In the genomic region with DNA sequence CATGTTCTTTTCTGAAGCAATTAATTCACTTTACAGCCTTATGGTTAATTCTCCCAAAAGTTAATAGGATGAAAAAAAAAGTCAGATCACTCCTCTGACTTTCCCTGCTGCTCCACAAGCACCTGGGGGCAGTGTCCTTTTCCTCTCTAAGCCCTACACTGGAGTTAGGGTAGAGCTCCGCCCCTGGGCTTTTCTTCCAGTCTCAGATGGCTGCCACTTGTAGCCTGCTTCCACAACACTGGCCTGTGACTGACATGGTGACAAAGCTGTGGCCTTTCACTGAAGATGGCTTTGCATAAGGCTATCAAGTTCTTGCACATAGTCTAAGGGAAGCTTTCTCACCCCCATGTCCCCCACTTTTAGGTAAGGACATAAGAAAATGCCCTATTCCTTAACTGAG, we compare ENCODE assay signal across 9 cellular contexts. TPM values are rescaled to one million over a fixed set of nuclear protein-coding genes. Genes with fewer than 3 reads are reported as not detected.
DNase-seq lines count a peak whose midpoint lies in the region; ATAC-seq and TF ChIP-seq lines count a peak whose summit lies in the region.
"Had no signal": no experiment of that assay in that cellular context is flagged by ENCODE, and none has a peak within 500 bp of the region (broad histone marks: within the 10 kb centered on the region; RNA-seq: fewer than 3 reads in every experiment).

No MANE protein-coding gene starts in this region.

- H3K4me1 Mint-ChIP-seq in Calu3 (ENCODE audit: low read depth, unreplicated experiment) (peaks cover 16% of the 10 kb centered on the region), HFFc6 (ENCODE audit: low read depth) (peaks cover 34% of the 10 kb centered on the region)
- peaks cover 6 to 34% (median 28%) of the 10 kb centered on the region in 7 donors for H3K4me1 Mint-ChIP-seq in naive thymus-derived CD4-positive, alpha-beta T cell

- H3K27ac ChIP-seq in naive thymus-derived CD4-positive, alpha-beta T cell (ENCODE audit: low read depth, low read length) = no peak overlapping the region

- CTCF ChIA-PET in Calu3 (lab: Charles Lee) = interaction anchor here (1.1 kb wide), 1 partner anchor 9 kb away, joined by 9 read pairs; the partner anchor contains the start of gene RBM6
- CTCF ChIA-PET in naive thymus-derived CD4-positive, alpha-beta T cell (lab: Charles Lee) = interaction anchor here (0.6 kb wide), 2 partner anchors 35 to 798 kb away, joined by 3 to 5 read pairs; no protein-coding TSS in a partner anchor

- intact Hi-C loops in Calu3 (cut with micrococcal nuclease; ENCODE audit: unreplicated experiment) = no loop called here
- intact Hi-C loops in naive thymus-derived CD4-positive, alpha-beta T cell (cut with micrococcal nuclease) = loop anchor here in 1 of 2 donors (10.0 kb wide), 1 partner anchor 424 kb away; the partner anchor contains the start of genes CYB561D2, NPRL2 and TMEM115

- in situ Hi-C loops in SK-MEL-5 (cut with HindIII; ENCODE audit: low pct_unique_long_range_greater_than_20kb, low sequenced_read_pairs) = no loop called here

- DNase-seq in Calu3 (peak; percentile 40), HFFc6 (no peak), SK-MEL-5 (ENCODE audit: low read depth, low spot score) (peak; percentile 38), NCI-H1694 (lab: John Stamatoyannopoulos, UW) (no peak)
- DNase-seq in naive thymus-derived CD4-positive, alpha-beta T cell = no peak
- DNase-seq: caudate nucleus had no signal

- H3K36me3 ChIP-seq in naive thymus-derived CD4-positive, alpha-beta T cell (ENCODE audit: control insufficient read depth in 2 of 3, insufficient read depth in 3 of 3, low read length in 3 of 3) = peaks cover 0 to 6% (median 0%) of the 10 kb centered on the region in 3 experiments

- H3K36me3 Mint-ChIP-seq in Calu3 (ENCODE audit: insufficient read depth, unreplicated experiment) (peaks cover 9% of the 10 kb centered on the region), HFFc6 (ENCODE audit: low read depth) (peaks cover 3% of the 10 kb centered on the region; the same call in 1 of the 2 replicates)
- H3K36me3 Mint-ChIP-seq in naive thymus-derived CD4-positive, alpha-beta T cell = peaks cover 0 to 2% (median 0%) of the 10 kb centered on the region in 5 donors
- H3K36me3 Mint-ChIP-seq: memory B cell had no signal

- no peak for ATAC-seq in naive thymus-derived CD4-positive, alpha-beta T cell
- ATAC-seq in HG02571 (IDR thresholded peaks at IDR 0.05; ENCODE audit: unreplicated experiment) = no peak
- no peak for ATAC-seq in HG03521 (IDR thresholded peaks at IDR 0.05; ENCODE audit: unreplicated experiment)

- no TSS peak for BruUV-seq in Calu3 (replicated peaks; lab: Mats Ljungman, UMichigan)

- no peaks in the 10 kb centered on the region for H3K9me3 ChIP-seq in naive thymus-derived CD4-positive, alpha-beta T cell (ENCODE audit: control insufficient read depth in 2 of 3, low read length in 3 of 3)

- TF ChIP-seq CTCF in Calu3 (IDR thresholded peaks at IDR 0.05; ENCODE audit: unreplicated experiment) (no peak), HFFc6 (IDR thresholded peaks at IDR 0.05) (peak; percentile 6; the same call in 1 of the 2 replicates)

- no peaks in the 10 kb centered on the region for H3K27me3 Mint-ChIP-seq in Calu3 (ENCODE audit: unreplicated experiment)
- H3K27me3 Mint-ChIP-seq in HFFc6 (ENCODE audit: insufficient read depth) = no peaks in the 10 kb centered on the region; the same call in 1 of the 2 replicates
- no peaks in the 10 kb centered on the region for H3K27me3 Mint-ChIP-seq in naive thymus-derived CD4-positive, alpha-beta T cell
- H3K27me3 Mint-ChIP-seq: memory B cell had no signal

- H3K4me3 Mint-ChIP-seq in Calu3 (ENCODE audit: low read depth, unreplicated experiment) (no peak overlapping the region), HFFc6 (no peak overlapping the region; the same call in 1 of the 2 replicates)
- peak overlapping the region in 8 of 10 donors; percentile 0 to 67 (median 54) for H3K4me3 Mint-ChIP-seq in naive thymus-derived CD4-positive, alpha-beta T cell
- H3K4me3 Mint-ChIP-seq: memory B cell had no signal

- POLR2A ChIA-PET in naive thymus-derived CD4-positive, alpha-beta T cell (lab: Charles Lee) = interaction anchor here (0.5 to 1.9 kb wide), 6 partner anchors 9 to 1855 kb away, joined by 3 to 9 read pairs (median 4); partner anchors contain the start of genes DCAF1, INKA1 and RBM6

- peaks cover 6 to 13% of the 10 kb centered on the region in 2 donors for H3K4me1 ChIP-seq in naive thymus-derived CD4-positive, alpha-beta T cell (ENCODE audit: control insufficient read depth in 2 of 2, insufficient read depth in 2 of 2, low read length in 2 of 2)

- H3K4me3 ChIP-seq in naive thymus-derived CD4-positive, alpha-beta T cell (ENCODE audit: low read length) = no peak overlapping the region

- no peak overlapping the region for H3K27ac Mint-ChIP-seq in Calu3 (ENCODE audit: unreplicated experiment)
- H3K27ac Mint-ChIP-seq in HFFc6 = no peak overlapping the region; the same call in none of the 2 replicates
- peak overlapping the region in 8 of 9 donors; percentile 34 to 87 (median 72) for H3K27ac Mint-ChIP-seq in naive thymus-derived CD4-positive, alpha-beta T cell
- H3K27ac Mint-ChIP-seq: memory B cell had no signal

- H3K9me3 Mint-ChIP-seq in Calu3 (ENCODE audit: low read depth, unreplicated experiment) (no peaks in the 10 kb centered on the region), HFFc6 (no peaks in the 10 kb centered on the region)
- no peaks in the 10 kb centered on the region for H3K9me3 Mint-ChIP-seq in naive thymus-derived CD4-positive, alpha-beta T cell
- H3K9me3 Mint-ChIP-seq: memory B cell had no signal

- H3K27me3 ChIP-seq in naive thymus-derived CD4-positive, alpha-beta T cell (ENCODE audit: control insufficient read depth in 2 of 2, insufficient read depth in 2 of 2, low read length in 2 of 2) = no peaks in the 10 kb centered on the region

RNA-seq across cellular contexts. Expression of gene MON1A, which starts 1.3 kb away (rescaled TPM):
- 8.4 and 10.6 TPM in 2 replicates for total RNA-seq in Calu3 (2022)
- 10 to 100 TPM; 13.6 to 20.3 (median 15.7) TPM for total RNA-seq in HFFc6 (2021; fragmentation: NEBNext Ultra II Directional; extraction: Animal tissue kit (Norgen Biotek cat#: 25700))
- 8.0 and 9.4 TPM in 2 replicates for total RNA-seq in SK-MEL-5 (2014; rRNA removed; shearing (Covaris generic))
- polyA plus RNA-seq in SK-MEL-5 (2015; cell fraction: cytosol; rRNA removed) = 18.0 and 18.9 TPM in 2 replicates
- 12.1 and 16.6 TPM in 2 replicates for polyA plus RNA-seq in SK-MEL-5 (2015; cell fraction: nucleus; rRNA removed)
- 10 to 100 TPM in 2 of 5 experiments, 1 to 10 TPM in 3; 4.6 to 12.6 (median 8.6) TPM for total RNA-seq in naive thymus-derived CD4-positive, alpha-beta T cell
- polyA plus RNA-seq in naive thymus-derived CD4-positive, alpha-beta T cell = 10 to 100 TPM; 10.9 to 24.5 TPM

RNA-seq across cellular contexts. Expression of gene RBM6, which starts 9.0 kb away (rescaled TPM):
- 69.6 and 72.1 TPM in 2 replicates for total RNA-seq in Calu3 (2022)
- 10 to 100 TPM; 32.5 to 41.6 (median 34.5) TPM for total RNA-seq in HFFc6 (2021; fragmentation: NEBNext Ultra II Directional; extraction: Animal tissue kit (Norgen Biotek cat#: 25700))
- 27.4 and 34.2 TPM in 2 replicates for total RNA-seq in SK-MEL-5 (2014; rRNA removed; shearing (Covaris generic))
- polyA plus RNA-seq in SK-MEL-5 (2015; cell fraction: cytosol; rRNA removed) = 36.4 and 44.8 TPM in 2 replicates
- 220 and 256 TPM in 2 replicates for polyA plus RNA-seq in SK-MEL-5 (2015; cell fraction: nucleus; rRNA removed)
- 100 to 1,000 TPM; 103 to 208 (median 153) TPM for total RNA-seq in naive thymus-derived CD4-positive, alpha-beta T cell
- 10 to 100 TPM; 29.6 to 70.1 TPM for polyA plus RNA-seq in naive thymus-derived CD4-positive, alpha-beta T cell

RNA-seq across cellular contexts. Expression of gene MST1R, which starts 27.2 kb away (rescaled TPM):
- 169 and 218 TPM in 2 replicates for total RNA-seq in Calu3 (2022)
- 1 to 10 TPM in 1 of 6 experiments, under 1 TPM in 5; 0.34 to 1.1 (median 0.80) TPM for total RNA-seq in HFFc6 (2021; fragmentation: NEBNext Ultra II Directional; extraction: Animal tissue kit (Norgen Biotek cat#: 25700))
- total RNA-seq in SK-MEL-5 (2014; rRNA removed; shearing (Covaris generic)) = not detected in 2 replicates
- 0.12 and 0.25 TPM in 2 replicates for polyA plus RNA-seq in SK-MEL-5 (2015; cell fraction: cytosol; rRNA removed)
- 0.31 and 1.0 TPM in 2 replicates for polyA plus RNA-seq in SK-MEL-5 (2015; cell fraction: nucleus; rRNA removed)
- total RNA-seq in naive thymus-derived CD4-positive, alpha-beta T cell = 1 to 10 TPM in 3 of 5 experiments, under 1 TPM in 2; 0.39 to 5.8 (median 1.2) TPM
- polyA plus RNA-seq in naive thymus-derived CD4-positive, alpha-beta T cell = under 1 TPM; 0.66 to 0.80 TPM

Comparison
In these comparisons a context has a peak if more than half of its experiments do, and no peak if none do; other contexts are left out.
1. DNase-seq: peak in Calu3 (single experiment) and SK-MEL-5 (single experiment); none in HFFc6 (single experiment), naive thymus-derived CD4-positive, alpha-beta T cell (0 of 9) and NCI-H1694 (single experiment).
2. H3K27ac Mint-ChIP-seq: peak in naive thymus-derived CD4-positive, alpha-beta T cell (8 of 9); none in Calu3 (single experiment) and HFFc6 (single experiment).
3. H3K4me3 Mint-ChIP-seq: peak in naive thymus-derived CD4-positive, alpha-beta T cell (8 of 10); none in Calu3 (single experiment) and HFFc6 (single experiment).
4. RNA of gene MST1R, which starts 27.2 kb away (total RNA-seq): 169 to 218 TPM in Calu3; 0.39 to 5.8 TPM in naive thymus-derived CD4-positive, alpha-beta T cell, 0.34 to 1.1 TPM in HFFc6 and not detected in SK-MEL-5; every median in the first group is over 10 times any median in the second.